9 cellular contexts compared by ENCODE assay signal in genomic region chr1:233113009-233113712, GRCh38.
A peak's percentile ranks its signal among the peaks of the same experiment; 100 is the strongest.
DNase-seq lines count a peak whose midpoint lies in the region; ATAC-seq, FAIRE-seq and TF ChIP-seq lines count a peak whose summit lies in the region.
"Had no signal": no experiment of that assay in that cellular context is flagged by ENCODE, and none has a peak within 500 bp of the region (broad histone marks: within the 10 kb centered on the region; RNA-seq: fewer than 3 reads in every experiment).

No MANE protein-coding gene starts in this region.

- no peak overlapping the region for H2AFZ ChIP-seq in astrocyte (ENCODE audit: low read depth, low read length)

- H3K4me3 Mint-ChIP-seq in astrocyte (ENCODE audit: unreplicated experiment): peak overlapping the region; percentile 51

- H3K4me3 ChIP-seq in astrocyte (ENCODE audit: insufficient read depth, low read depth, low read length): peak overlapping the region; percentile 45

- H3K36me3 ChIP-seq in astrocyte (ENCODE audit: insufficient read depth, low read length): no peaks in the 10 kb centered on the region

- TF ChIP-seq CTCF in astrocyte (IDR thresholded peaks at IDR 0.05; ENCODE audit: insufficient read depth, low read depth, low read length): no peak

- no peaks in the 10 kb centered on the region for H3K9me3 Mint-ChIP-seq in astrocyte (ENCODE audit: unreplicated experiment)

- peak overlapping the region; percentile 98 for H3K27ac ChIP-seq in astrocyte (ENCODE audit: low read depth, low read length)

- H3K4me1 ChIP-seq in astrocyte (ENCODE audit: insufficient read depth, low read length): peaks cover 29% of the 10 kb centered on the region

- peak; percentile 100 for FAIRE-seq in astrocyte (lab: Jason Lieb, UNC)
- FAIRE-seq: islet of Langerhans had no signal

- intact Hi-C loops in sciatic nerve (cut with DNase I): no loop called here

- DNase-seq in NCI-H82 (lab: John Stamatoyannopoulos, UW): peak; percentile 23
- no peak for DNase-seq in NCI-H82 treated with DMSO at 0.1 percent for 48 hours (lab: John Stamatoyannopoulos, UW; ENCODE audit: unreplicated experiment)
- DNase-seq in NCI-H510A (lab: John Stamatoyannopoulos, UW): peak; percentile 61
- peak; percentile 100 for DNase-seq in astrocyte (ENCODE audit: low read depth)
- DNase-seq in hippocampal formation (lab: John Stamatoyannopoulos, UW): peak; percentile 37 to 59
- DNase-seq in sciatic nerve (ENCODE audit: low spot score): peak; percentile 80
- no peak for DNase-seq in activated effector memory CD4-positive, alpha-beta T cell treated with Interleukin-2 at 50 U/mL for 16 hours

- H3K36me3 Mint-ChIP-seq in astrocyte (ENCODE audit: low read depth, unreplicated experiment): peaks cover 5% of the 10 kb centered on the region

- no peaks in the 10 kb centered on the region for H3K27me3 ChIP-seq in astrocyte (ENCODE audit: insufficient read depth, low read length)

- peak overlapping the region; percentile 88 for H3K4me2 ChIP-seq in astrocyte (ENCODE audit: low read length)

- no peaks in the 10 kb centered on the region for H3K79me2 ChIP-seq in astrocyte (ENCODE audit: insufficient read depth, low read length)

- peak; percentile 88 for ATAC-seq in HG02610 (IDR thresholded peaks at IDR 0.05; ENCODE audit: unreplicated experiment)
- ATAC-seq in sciatic nerve: peak; percentile 98

- peak overlapping the region; percentile 91 for H3K9ac ChIP-seq in astrocyte (ENCODE audit: low read length)

- H4K20me1 ChIP-seq in astrocyte (ENCODE audit: insufficient read depth, low read length): no peaks in the 10 kb centered on the region

- H3K27ac Mint-ChIP-seq in astrocyte (ENCODE audit: unreplicated experiment): peak overlapping the region; percentile 100

- peaks cover 47% of the 10 kb centered on the region for H3K4me1 Mint-ChIP-seq in astrocyte (ENCODE audit: low read depth, unreplicated experiment)

- no peaks in the 10 kb centered on the region for H3K27me3 Mint-ChIP-seq in astrocyte (ENCODE audit: low read depth, unreplicated experiment)

- no peaks in the 10 kb centered on the region for H3K9me3 ChIP-seq in astrocyte (ENCODE audit: insufficient read depth, low read depth, low read length)

Comparison
In these comparisons a context has a peak if more than half of its experiments do, and no peak if none do; other contexts are left out.
1. DNase-seq: peak in NCI-H82 (single experiment), NCI-H510A (single experiment), astrocyte (single experiment), hippocampal formation (2 of 2) and sciatic nerve (single experiment); none in NCI-H82 treated with DMSO at 0.1 percent for 48 hours (single experiment) and activated effector memory CD4-positive, alpha-beta T cell treated with Interleukin-2 at 50 U/mL for 16 hours (single experiment).